In the genomic region with DNA sequence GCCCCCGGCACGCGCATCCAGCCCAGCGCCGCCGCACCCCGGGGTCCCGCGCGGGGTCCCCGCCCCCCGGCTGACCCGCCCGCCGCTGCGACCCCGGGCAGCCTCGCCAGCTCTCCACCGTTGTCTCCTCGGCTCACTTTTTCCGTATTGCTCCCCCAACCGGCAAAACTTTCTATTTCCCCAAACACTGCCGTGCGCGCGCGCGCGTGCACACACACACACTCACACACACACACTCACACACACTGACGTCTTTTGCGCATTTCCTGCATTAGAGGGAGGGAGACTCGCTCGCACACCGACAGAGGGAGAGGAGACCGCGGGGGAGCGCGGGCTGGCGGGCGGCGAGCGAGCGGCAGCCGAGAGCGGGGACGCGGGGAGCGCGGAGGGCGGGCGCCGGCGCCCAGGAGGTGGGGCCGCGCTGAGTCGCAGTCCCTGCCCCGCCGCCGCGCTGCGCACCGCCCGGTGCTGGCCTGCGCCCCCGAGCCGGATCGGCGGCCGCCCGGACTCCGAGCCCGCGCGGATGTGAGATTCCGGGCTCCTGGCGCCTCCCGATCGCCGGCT, we compare ENCODE assay signal across 1 cellular context.
TF ChIP-seq lines count a peak whose summit lies in the region.

No MANE protein-coding gene starts in this region.

TF ChIP-seq in HepG2, 621 proteins besides CTCF, POLR2A, EP300 and RAD21 (continued from another document and continues in another):
- TF ChIP-seq, protein P1, sequence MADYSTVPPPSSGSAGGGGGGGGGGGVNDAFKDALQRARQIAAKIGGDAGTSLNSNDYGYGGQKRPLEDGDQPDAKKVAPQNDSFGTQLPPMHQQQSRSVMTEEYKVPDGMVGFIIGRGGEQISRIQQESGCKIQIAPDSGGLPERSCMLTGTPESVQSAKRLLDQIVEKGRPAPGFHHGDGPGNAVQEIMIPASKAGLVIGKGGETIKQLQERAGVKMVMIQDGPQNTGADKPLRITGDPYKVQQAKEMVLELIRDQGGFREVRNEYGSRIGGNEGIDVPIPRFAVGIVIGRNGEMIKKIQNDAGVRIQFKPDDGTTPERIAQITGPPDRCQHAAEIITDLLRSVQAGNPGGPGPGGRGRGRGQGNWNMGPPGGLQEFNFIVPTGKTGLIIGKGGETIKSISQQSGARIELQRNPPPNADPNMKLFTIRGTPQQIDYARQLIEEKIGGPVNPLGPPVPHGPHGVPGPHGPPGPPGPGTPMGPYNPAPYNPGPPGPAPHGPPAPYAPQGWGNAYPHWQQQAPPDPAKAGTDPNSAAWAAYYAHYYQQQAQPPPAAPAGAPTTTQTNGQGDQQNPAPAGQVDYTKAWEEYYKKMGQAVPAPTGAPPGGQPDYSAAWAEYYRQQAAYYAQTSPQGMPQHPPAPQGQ (CRISPR knock-in tag; IDR thresholded peaks at IDR 0.05; ENCODE audit: borderline replicate concordance) = no peak
- TF ChIP-seq, protein P2, sequence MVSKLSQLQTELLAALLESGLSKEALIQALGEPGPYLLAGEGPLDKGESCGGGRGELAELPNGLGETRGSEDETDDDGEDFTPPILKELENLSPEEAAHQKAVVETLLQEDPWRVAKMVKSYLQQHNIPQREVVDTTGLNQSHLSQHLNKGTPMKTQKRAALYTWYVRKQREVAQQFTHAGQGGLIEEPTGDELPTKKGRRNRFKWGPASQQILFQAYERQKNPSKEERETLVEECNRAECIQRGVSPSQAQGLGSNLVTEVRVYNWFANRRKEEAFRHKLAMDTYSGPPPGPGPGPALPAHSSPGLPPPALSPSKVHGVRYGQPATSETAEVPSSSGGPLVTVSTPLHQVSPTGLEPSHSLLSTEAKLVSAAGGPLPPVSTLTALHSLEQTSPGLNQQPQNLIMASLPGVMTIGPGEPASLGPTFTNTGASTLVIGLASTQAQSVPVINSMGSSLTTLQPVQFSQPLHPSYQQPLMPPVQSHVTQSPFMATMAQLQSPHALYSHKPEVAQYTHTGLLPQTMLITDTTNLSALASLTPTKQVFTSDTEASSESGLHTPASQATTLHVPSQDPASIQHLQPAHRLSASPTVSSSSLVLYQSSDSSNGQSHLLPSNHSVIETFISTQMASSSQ (IDR thresholded peaks at IDR 0.05; ENCODE audit: low read depth) = no peak
- TF ChIP-seq, protein P2 (CRISPR knock-in tag; IDR thresholded peaks at IDR 0.05; ENCODE audit: borderline replicate concordance) = peak; percentile 72
- TF ChIP-seq RARG (CRISPR knock-in tag; IDR thresholded peaks at IDR 0.05; ENCODE audit: low read depth) (no peak), CENPX (CRISPR knock-in tag; IDR thresholded peaks at IDR 0.05) (no peak), ZFP62 (CRISPR knock-in tag; IDR thresholded peaks at IDR 0.05) (no peak), NFIC (IDR thresholded peaks at IDR 0.05; ENCODE audit: low read length) (no peak), ZMAT3 (CRISPR knock-in tag; conservative IDR thresholded peaks at IDR 0.05) (no peak), NFKBIZ (CRISPR knock-in tag; IDR thresholded peaks at IDR 0.05) (no peak), ARNT2 (CRISPR knock-in tag; IDR thresholded peaks at IDR 0.05; ENCODE audit: low read depth) (peak; percentile 82; the same call in 1 of the 2 replicates), FOXJ3 (CRISPR knock-in tag; IDR thresholded peaks at IDR 0.05; ENCODE audit: borderline replicate concordance) (no peak), HMGA1 (CRISPR knock-in tag; conservative IDR thresholded peaks at IDR 0.05) (no peak), SUZ12 (IDR thresholded peaks at IDR 0.05; ENCODE audit: low read depth, low read length) (no peak), MED13 (CRISPR knock-in tag; IDR thresholded peaks at IDR 0.05) (no peak), ZNF577 (CRISPR knock-in tag; IDR thresholded peaks at IDR 0.05; ENCODE audit: borderline replicate concordance, low read depth) (no peak), PAWR (CRISPR knock-in tag; IDR thresholded peaks at IDR 0.05; ENCODE audit: borderline replicate concordance) (no peak), ADNP (CRISPR knock-in tag; IDR thresholded peaks at IDR 0.05) (no peak), ZNF615 (CRISPR knock-in tag; IDR thresholded peaks at IDR 0.05; ENCODE audit: borderline replicate concordance) (no peak), RXRA (CRISPR knock-in tag; IDR thresholded peaks at IDR 0.05) (peak; percentile 39)
- TF ChIP-seq, protein P3, sequence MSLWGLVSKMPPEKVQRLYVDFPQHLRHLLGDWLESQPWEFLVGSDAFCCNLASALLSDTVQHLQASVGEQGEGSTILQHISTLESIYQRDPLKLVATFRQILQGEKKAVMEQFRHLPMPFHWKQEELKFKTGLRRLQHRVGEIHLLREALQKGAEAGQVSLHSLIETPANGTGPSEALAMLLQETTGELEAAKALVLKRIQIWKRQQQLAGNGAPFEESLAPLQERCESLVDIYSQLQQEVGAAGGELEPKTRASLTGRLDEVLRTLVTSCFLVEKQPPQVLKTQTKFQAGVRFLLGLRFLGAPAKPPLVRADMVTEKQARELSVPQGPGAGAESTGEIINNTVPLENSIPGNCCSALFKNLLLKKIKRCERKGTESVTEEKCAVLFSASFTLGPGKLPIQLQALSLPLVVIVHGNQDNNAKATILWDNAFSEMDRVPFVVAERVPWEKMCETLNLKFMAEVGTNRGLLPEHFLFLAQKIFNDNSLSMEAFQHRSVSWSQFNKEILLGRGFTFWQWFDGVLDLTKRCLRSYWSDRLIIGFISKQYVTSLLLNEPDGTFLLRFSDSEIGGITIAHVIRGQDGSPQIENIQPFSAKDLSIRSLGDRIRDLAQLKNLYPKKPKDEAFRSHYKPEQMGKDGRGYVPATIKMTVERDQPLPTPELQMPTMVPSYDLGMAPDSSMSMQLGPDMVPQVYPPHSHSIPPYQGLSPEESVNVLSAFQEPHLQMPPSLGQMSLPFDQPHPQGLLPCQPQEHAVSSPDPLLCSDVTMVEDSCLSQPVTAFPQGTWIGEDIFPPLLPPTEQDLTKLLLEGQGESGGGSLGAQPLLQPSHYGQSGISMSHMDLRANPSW (CRISPR knock-in tag; IDR thresholded peaks at IDR 0.05; ENCODE audit: borderline replicate concordance) = no peak
- TF ChIP-seq, protein P4, sequence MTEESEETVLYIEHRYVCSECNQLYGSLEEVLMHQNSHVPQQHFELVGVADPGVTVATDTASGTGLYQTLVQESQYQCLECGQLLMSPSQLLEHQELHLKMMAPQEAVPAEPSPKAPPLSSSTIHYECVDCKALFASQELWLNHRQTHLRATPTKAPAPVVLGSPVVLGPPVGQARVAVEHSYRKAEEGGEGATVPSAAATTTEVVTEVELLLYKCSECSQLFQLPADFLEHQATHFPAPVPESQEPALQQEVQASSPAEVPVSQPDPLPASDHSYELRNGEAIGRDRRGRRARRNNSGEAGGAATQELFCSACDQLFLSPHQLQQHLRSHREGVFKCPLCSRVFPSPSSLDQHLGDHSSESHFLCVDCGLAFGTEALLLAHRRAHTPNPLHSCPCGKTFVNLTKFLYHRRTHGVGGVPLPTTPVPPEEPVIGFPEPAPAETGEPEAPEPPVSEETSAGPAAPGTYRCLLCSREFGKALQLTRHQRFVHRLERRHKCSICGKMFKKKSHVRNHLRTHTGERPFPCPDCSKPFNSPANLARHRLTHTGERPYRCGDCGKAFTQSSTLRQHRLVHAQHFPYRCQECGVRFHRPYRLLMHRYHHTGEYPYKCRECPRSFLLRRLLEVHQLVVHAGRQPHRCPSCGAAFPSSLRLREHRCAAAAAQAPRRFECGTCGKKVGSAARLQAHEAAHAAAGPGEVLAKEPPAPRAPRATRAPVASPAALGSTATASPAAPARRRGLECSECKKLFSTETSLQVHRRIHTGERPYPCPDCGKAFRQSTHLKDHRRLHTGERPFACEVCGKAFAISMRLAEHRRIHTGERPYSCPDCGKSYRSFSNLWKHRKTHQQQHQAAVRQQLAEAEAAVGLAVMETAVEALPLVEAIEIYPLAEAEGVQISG (CRISPR knock-in tag; IDR thresholded peaks at IDR 0.05) = peak; percentile 86
- TF ChIP-seq, protein P5, sequence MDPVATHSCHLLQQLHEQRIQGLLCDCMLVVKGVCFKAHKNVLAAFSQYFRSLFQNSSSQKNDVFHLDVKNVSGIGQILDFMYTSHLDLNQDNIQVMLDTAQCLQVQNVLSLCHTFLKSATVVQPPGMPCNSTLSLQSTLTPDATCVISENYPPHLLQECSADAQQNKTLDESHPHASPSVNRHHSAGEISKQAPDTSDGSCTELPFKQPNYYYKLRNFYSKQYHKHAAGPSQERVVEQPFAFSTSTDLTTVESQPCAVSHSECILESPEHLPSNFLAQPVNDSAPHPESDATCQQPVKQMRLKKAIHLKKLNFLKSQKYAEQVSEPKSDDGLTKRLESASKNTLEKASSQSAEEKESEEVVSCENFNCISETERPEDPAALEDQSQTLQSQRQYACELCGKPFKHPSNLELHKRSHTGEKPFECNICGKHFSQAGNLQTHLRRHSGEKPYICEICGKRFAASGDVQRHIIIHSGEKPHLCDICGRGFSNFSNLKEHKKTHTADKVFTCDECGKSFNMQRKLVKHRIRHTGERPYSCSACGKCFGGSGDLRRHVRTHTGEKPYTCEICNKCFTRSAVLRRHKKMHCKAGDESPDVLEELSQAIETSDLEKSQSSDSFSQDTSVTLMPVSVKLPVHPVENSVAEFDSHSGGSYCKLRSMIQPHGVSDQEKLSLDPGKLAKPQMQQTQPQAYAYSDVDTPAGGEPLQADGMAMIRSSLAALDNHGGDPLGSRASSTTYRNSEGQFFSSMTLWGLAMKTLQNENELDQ (CRISPR knock-in tag; IDR thresholded peaks at IDR 0.05; ENCODE audit: borderline replicate concordance) = no peak
- TF ChIP-seq, protein P6, sequence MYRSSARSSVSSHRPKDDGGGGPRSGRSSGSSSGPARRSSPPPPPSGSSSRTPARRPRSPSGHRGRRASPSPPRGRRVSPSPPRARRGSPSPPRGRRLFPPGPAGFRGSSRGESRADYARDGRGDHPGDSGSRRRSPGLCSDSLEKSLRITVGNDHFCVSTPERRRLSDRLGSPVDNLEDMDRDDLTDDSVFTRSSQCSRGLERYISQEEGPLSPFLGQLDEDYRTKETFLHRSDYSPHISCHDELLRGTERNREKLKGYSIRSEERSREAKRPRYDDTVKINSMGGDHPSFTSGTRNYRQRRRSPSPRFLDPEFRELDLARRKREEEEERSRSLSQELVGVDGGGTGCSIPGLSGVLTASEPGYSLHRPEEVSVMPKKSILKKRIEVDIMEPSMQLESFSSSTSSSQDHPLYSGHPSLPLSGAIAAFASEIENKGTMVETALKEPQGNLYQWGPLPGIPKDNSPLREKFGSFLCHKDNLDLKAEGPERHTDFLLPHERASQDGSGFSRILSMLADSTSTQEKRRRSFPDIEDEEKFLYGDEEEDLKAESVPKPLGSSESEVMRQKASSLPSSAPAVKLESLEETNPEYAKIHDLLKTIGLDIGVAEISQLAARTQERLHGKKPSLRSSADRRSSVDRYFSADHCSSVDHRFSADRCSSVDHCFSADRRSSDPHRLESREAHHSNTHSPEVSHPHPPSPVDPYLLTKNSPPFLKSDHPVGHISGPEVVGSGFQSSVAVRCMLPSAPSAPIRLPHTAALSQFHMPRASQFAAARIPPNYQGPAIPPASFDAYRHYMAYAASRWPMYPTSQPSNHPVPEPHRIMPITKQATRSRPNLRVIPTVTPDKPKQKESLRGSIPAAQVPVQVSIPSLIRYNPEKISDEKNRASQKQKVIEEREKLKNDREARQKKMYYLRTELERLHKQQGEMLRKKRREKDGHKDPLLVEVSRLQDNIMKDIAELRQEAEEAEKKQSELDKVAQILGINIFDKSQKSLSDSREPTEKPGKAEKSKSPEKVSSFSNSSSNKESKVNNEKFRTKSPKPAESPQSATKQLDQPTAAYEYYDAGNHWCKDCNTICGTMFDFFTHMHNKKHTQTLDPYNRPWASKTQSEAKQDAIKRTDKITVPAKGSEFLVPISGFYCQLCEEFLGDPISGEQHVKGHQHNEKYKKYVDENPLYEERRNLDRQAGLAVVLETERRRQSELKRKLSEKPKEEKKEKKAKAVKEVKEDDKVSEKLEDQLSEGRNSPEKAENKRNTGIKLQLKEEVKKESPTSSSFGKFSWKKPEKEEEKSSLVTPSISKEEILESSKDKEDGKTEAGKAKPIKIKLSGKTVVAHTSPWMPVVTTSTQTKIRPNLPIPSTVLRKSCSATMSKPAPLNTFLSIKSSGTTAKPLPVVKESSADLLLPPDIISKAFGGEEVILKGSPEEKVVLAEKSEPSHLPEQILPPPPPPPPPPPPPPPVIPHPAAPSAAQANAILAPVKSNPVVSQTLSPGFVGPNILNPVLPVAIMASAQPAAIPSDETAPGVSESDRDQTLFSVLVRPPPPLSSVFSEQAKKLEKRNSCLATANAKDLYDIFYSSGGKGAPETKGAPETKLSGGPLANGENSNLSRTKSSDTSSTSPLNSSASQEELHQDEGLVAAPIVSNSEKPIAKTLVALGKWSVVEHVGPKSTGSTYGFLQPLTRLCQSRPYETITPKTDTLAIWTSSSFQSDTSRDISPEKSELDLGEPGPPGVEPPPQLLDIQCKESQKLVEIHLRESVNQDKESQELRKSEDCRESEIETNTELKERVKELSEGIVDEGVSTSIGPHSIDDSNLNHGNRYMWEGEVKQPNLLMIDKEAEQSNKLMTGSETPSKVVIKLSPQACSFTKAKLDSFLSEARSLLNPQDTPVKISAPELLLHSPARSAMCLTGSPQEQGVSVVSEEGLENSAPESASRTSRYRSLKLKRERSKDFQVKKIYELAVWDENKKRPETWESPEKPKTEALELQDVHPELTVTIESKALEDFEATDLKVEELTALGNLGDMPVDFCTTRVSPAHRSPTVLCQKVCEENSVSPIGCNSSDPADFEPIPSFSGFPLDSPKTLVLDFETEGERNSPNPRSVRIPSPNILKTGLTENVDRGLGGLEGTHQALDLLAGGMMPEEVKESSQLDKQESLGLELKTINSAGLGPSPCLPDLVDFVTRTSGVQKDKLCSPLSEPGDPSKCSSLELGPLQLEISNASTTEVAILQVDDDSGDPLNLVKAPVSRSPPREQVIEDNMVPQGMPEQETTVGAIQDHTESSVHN (CRISPR knock-in tag; IDR thresholded peaks at IDR 0.05) = no peak
- TF ChIP-seq, protein P7, sequence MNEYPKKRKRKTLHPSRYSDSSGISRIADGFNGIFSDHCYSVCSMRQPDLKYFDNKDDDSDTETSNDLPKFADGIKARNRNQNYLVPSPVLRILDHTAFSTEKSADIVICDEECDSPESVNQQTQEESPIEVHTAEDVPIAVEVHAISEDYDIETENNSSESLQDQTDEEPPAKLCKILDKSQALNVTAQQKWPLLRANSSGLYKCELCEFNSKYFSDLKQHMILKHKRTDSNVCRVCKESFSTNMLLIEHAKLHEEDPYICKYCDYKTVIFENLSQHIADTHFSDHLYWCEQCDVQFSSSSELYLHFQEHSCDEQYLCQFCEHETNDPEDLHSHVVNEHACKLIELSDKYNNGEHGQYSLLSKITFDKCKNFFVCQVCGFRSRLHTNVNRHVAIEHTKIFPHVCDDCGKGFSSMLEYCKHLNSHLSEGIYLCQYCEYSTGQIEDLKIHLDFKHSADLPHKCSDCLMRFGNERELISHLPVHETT (CRISPR knock-in tag; conservative IDR thresholded peaks at IDR 0.05) = no peak; the same call in 1 of the 2 replicates
- TF ChIP-seq, protein P8, sequence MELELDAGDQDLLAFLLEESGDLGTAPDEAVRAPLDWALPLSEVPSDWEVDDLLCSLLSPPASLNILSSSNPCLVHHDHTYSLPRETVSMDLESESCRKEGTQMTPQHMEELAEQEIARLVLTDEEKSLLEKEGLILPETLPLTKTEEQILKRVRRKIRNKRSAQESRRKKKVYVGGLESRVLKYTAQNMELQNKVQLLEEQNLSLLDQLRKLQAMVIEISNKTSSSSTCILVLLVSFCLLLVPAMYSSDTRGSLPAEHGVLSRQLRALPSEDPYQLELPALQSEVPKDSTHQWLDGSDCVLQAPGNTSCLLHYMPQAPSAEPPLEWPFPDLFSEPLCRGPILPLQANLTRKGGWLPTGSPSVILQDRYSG (CRISPR knock-in tag; IDR thresholded peaks at IDR 0.05) = no peak
